Comparison of ENCODE assay signal across 2 cellular contexts in the genomic region with DNA sequence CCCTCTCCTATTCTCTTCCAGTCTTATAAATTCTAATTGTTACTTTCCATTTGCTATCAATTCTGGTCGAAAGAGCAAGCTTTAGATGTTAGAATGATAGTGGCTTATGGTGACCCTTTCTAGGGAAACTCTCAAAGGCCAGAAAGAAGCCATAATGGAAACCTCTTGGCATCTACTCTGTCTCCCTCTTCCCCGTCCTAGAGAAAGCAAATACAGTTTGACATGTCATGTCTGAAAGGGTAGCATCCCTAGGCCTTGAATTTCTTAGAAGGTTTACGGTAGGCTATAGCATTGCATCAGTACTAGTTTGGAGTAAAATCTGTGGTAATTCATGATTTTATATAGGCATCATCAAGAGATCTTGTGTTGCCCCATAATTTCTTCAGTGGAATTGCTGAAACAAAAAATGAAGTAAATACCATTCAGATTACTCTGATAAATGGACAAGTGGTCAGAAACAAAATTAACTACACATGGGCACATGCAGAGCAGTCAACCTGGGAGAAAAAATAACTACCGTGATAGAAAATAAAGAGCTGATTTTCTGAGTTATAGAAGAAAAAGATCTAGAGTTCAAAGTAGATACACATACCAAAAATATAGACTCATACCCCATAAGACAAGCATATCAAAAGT.
TF ChIP-seq lines count a peak whose summit lies in the region.

No MANE protein-coding gene starts in this region.

TF ChIP-seq in K562, 482 proteins besides CTCF, POLR2A, EP300 and RAD21:
- TF ChIP-seq ETV1 (tag; conservative IDR thresholded peaks at IDR 0.05; ENCODE audit: low read depth) (0 out of 2 replicates have a peak, but pooled peaks have one; percentile 4), CBX2 (IDR thresholded peaks at IDR 0.05; ENCODE audit: insufficient read depth, low read length, poor library complexity, severe bottlenecking) (no peak), TSC22D4 (tag; IDR thresholded peaks at IDR 0.05) (no peak), KLF1 (tag; IDR thresholded peaks at IDR 0.05) (0 out of 2 replicates have a peak, but pooled peaks have one; percentile 34), E4F1 (CRISPR knock-in tag; IDR thresholded peaks at IDR 0.05; ENCODE audit: borderline replicate concordance) (0 out of 2 replicates have a peak, but pooled peaks have one; percentile 37), YY1 (IDR thresholded peaks at IDR 0.05; ENCODE audit: borderline replicate concordance in 1 of 3, control insufficient read depth in 1 of 3, extremely low read depth in 1 of 3, insufficient read depth in 3 of 3, insufficient read length in 1 of 3, insufficient replicate concordance in 2 of 3, low read depth in 1 of 3, low read length in 2 of 3) (peak in 1 of 3 experiments; percentile 4), BACH1 (tag; IDR thresholded peaks at IDR 0.05) (0 out of 2 replicates have a peak, but pooled peaks have one; percentile 11), MAX (CRISPR knock-in tag; IDR thresholded peaks at IDR 0.05) (no peak), ZNF644 (tag; IDR thresholded peaks at IDR 0.05; ENCODE audit: low read depth) (0 out of 2 replicates have a peak, but pooled peaks have one; percentile 16), PML (IDR thresholded peaks at IDR 0.05; ENCODE audit: low read length) (peak; percentile 7; the same call in 1 of the 2 replicates), ILF3 (IDR thresholded peaks at IDR 0.05; ENCODE audit: borderline replicate concordance) (0 out of 2 replicates have a peak, but pooled peaks have one; percentile 17), STAT5B (CRISPR knock-in tag; IDR thresholded peaks at IDR 0.05) (no peak), NR4A1 (CRISPR knock-in tag; IDR thresholded peaks at IDR 0.05) (no peak), NR4A1 (tag; IDR thresholded peaks at IDR 0.05) (peak; percentile 50; the same call in 1 of the 2 replicates), CBX3 (IDR thresholded peaks at IDR 0.05; ENCODE audit: borderline replicate concordance in 1 of 2, low read length in 2 of 2) (0 out of 3 replicates have a peak, but pooled peaks of 1 of the 2 experiments have one; percentile 7)
- TF ChIP-seq, protein P1, sequence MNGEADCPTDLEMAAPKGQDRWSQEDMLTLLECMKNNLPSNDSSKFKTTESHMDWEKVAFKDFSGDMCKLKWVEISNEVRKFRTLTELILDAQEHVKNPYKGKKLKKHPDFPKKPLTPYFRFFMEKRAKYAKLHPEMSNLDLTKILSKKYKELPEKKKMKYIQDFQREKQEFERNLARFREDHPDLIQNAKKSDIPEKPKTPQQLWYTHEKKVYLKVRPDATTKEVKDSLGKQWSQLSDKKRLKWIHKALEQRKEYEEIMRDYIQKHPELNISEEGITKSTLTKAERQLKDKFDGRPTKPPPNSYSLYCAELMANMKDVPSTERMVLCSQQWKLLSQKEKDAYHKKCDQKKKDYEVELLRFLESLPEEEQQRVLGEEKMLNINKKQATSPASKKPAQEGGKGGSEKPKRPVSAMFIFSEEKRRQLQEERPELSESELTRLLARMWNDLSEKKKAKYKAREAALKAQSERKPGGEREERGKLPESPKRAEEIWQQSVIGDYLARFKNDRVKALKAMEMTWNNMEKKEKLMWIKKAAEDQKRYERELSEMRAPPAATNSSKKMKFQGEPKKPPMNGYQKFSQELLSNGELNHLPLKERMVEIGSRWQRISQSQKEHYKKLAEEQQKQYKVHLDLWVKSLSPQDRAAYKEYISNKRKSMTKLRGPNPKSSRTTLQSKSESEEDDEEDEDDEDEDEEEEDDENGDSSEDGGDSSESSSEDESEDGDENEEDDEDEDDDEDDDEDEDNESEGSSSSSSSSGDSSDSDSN (IDR thresholded peaks at IDR 0.05; ENCODE audit: borderline replicate concordance in 1 of 2, low read depth in 2 of 2, low read length in 2 of 2) = 0 out of 4 replicates have a peak, but pooled peaks of 1 of the 2 experiments have one; percentile 27
TF ChIP-seq in K562: peak in this region for 11.

TF ChIP-seq in neural cell, 6 proteins besides CTCF, POLR2A, EP300 and RAD21:
- TF ChIP-seq TAF1 (IDR thresholded peaks at IDR 0.05; ENCODE audit: low read depth) (no peak), EZH2 (IDR thresholded peaks at IDR 0.05; ENCODE audit: borderline replicate concordance, insufficient read depth, low read length, poor library complexity, severe bottlenecking) (no peak), SMC3 (conservative IDR thresholded peaks at IDR 0.05; ENCODE audit: poor library complexity) (no peak), REST (IDR thresholded peaks at IDR 0.05; ENCODE audit: borderline replicate concordance) (no peak), POLR2AphosphoS5 (IDR thresholded peaks at IDR 0.05) (no peak), MXI1 (conservative IDR thresholded peaks at IDR 0.05; ENCODE audit: poor library complexity, severe bottlenecking) (no peak)
TF ChIP-seq in neural cell: peak in this region for 0.
